ENCODE assay signal across 18 cellular contexts in the genomic region with DNA sequence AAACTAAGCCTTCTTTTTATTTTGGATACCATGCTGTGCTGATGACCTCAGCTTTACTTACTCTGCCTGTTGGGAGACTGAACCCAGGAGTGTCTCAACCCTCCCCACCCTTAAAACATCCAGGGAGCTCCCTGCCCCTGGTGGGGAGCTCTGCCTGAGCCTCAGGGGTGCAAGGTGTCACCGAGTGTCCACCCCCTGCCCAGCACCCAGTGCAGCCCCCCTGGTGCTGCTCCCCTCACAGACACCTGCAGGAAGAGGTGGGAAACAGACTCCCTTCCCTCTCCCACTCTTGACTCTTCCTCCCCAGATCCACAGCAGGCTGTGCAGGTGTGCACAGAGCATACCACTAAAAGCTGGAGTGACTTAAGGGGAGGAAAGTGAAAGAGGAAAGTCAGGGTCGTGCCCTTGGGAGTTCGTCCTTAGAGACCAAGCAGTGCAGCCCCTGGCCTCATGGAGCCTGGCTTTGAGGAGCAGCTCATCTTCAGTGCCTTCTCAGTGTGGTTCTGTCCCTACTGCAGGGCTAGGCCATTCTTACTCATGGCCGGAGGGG. TPM values are rescaled to one million over a fixed set of nuclear protein-coding genes. Genes with fewer than 3 reads are reported as not detected.
DNase-seq lines count a peak whose midpoint lies in the region; ATAC-seq and TF ChIP-seq lines count a peak whose summit lies in the region.
"Had no signal": no experiment of that assay in that cellular context is flagged by ENCODE, and none has a peak within 500 bp of the region (broad histone marks: within the 10 kb centered on the region; RNA-seq: fewer than 3 reads in every experiment).

No MANE protein-coding gene starts in this region.

- TF ChIP-seq CTCF in Peyer's patch (IDR thresholded peaks at IDR 0.05): no peak
- TF ChIP-seq CTCF in type B pancreatic cell (conservative IDR thresholded peaks at IDR 0.05): no peak
- no peak for TF ChIP-seq CTCF in smooth muscle cell (IDR thresholded peaks at IDR 0.05; ENCODE audit: borderline replicate concordance, insufficient read depth, poor library complexity, severe bottlenecking)
- TF ChIP-seq CTCF in psoas muscle (IDR thresholded peaks at IDR 0.05): no peak

- peaks cover 14% of the 10 kb centered on the region for H3K27me3 Mint-ChIP-seq in type B pancreatic cell

- TF ChIP-seq POLR2A in Peyer's patch (IDR thresholded peaks at IDR 0.05): no peak

- H3F3A ChIP-seq in smooth muscle cell (ENCODE audit: low read depth): no peaks in the 10 kb centered on the region

- intact Hi-C loops in psoas muscle (cut with DNase I): no loop called here

- no peak overlapping the region for H3K27ac Mint-ChIP-seq in type B pancreatic cell

- WGBS in smooth muscle cell (ENCODE audit: low lambda C conversion rate): 89% methylated on average over 4 of the region's 4 CpGs
- WGBS in psoas muscle, 3 donors: 83 to 95% (median 89%) methylated on average over 4 of the region's 4 CpGs

- no peaks in the 10 kb centered on the region for H4K20me1 ChIP-seq in smooth muscle cell (ENCODE audit: low read depth)

- H3K4me3 Mint-ChIP-seq in type B pancreatic cell: no peak overlapping the region

- H2AFZ ChIP-seq in smooth muscle cell (ENCODE audit: low read depth): no peak overlapping the region

- no peaks in the 10 kb centered on the region for H3K4me1 ChIP-seq in Peyer's patch
- no peaks in the 10 kb centered on the region for H3K4me1 ChIP-seq in smooth muscle cell (ENCODE audit: low read depth)
- no peaks in the 10 kb centered on the region for H3K4me1 ChIP-seq in psoas muscle

- ATAC-seq in psoas muscle: no peak
- ATAC-seq: Panc1, Right ventricle myocardium inferior had no signal

- H3K9me3 ChIP-seq in Peyer's patch (no peaks in the 10 kb centered on the region), smooth muscle cell (replicated peaks; ENCODE audit: low read depth) (no peaks in the 10 kb centered on the region), psoas muscle (no peaks in the 10 kb centered on the region)
- H3K9me3 ChIP-seq: MG63 had no signal

- no peaks in the 10 kb centered on the region for H3K79me2 ChIP-seq in smooth muscle cell (ENCODE audit: low read depth)

- H3K27ac ChIP-seq in Peyer's patch (no peak overlapping the region), smooth muscle cell (ENCODE audit: low read depth) (no peak overlapping the region), psoas muscle (no peak overlapping the region)
- H3K27ac ChIP-seq: C4-2B had no signal

- H3K9me3 Mint-ChIP-seq in type B pancreatic cell: no peaks in the 10 kb centered on the region

- peak; percentile 50 for DNase-seq in activated effector memory CD4-positive, alpha-beta T cell treated with anti-CD3 and anti-CD28 coated beads, Interleukin-2, amount 50 U/mL, for 16 hours
- DNase-seq in activated effector memory CD4-positive, alpha-beta T cell treated with Interleukin-2 at 50 U/mL for 16 hours: no peak
- DNase-seq in Peyer's patch (peak in 2 of 3 donors; percentile 27 to 28), islet precursor cell (peak; percentile 32), type B pancreatic cell (ENCODE audit: extremely low spot score, unreplicated experiment) (peak; percentile 58), COR-L47 (lab: John Stamatoyannopoulos, UW) (no peak), smooth muscle cell (lab: John Stamatoyannopoulos, UW; ENCODE audit: unreplicated experiment) (no peak), psoas muscle (no peak)
- DNase-seq: DMS153, EL, Karpas-422, MG63, NCI-H1092 treated with DMSO at 0.1 percent for 48 hours, NCI-H2081 treated with DMSO at 0.1 percent for 48 hours, NCI-H510A treated with DMSO at 0.1 percent for 48 hours had no signal

- H3K9ac ChIP-seq in smooth muscle cell (ENCODE audit: low read depth): no peak overlapping the region

- H3K36me3 Mint-ChIP-seq in type B pancreatic cell: no peaks in the 10 kb centered on the region

- H3K36me3 ChIP-seq in Peyer's patch (peaks cover 0 to 67% (median 0%) of the 10 kb centered on the region in 3 donors), smooth muscle cell (ENCODE audit: low read depth) (no peaks in the 10 kb centered on the region), psoas muscle (ENCODE audit: insufficient read depth in 1 of 2, low read depth in 1 of 2) (no peaks in the 10 kb centered on the region)
- H3K36me3 ChIP-seq: MG63 had no signal

- no peaks in the 10 kb centered on the region for H3K4me1 Mint-ChIP-seq in type B pancreatic cell (ENCODE audit: unreplicated experiment)

- no peak overlapping the region for H3K4me2 ChIP-seq in smooth muscle cell

- H3K4me3 ChIP-seq in Peyer's patch (no peak overlapping the region), smooth muscle cell (no peak overlapping the region), psoas muscle (no peak overlapping the region)
- H3K4me3 ChIP-seq: MG63 had no signal

- H3K27me3 ChIP-seq in Peyer's patch: no peaks in the 10 kb centered on the region
- H3K27me3 ChIP-seq in smooth muscle cell (ENCODE audit: low read depth): no peaks in the 10 kb centered on the region
- H3K27me3 ChIP-seq in psoas muscle (ENCODE audit: insufficient read depth in 3 of 3, low read length in 2 of 3): no peaks in the 10 kb centered on the region
- H3K27me3 ChIP-seq: MG63 had no signal

RNA-seq across cellular contexts. Expression of a gene that starts 51.3 kb away (rescaled TPM):
- total RNA-seq in Peyer's patch (1,000 to 10,000 TPM in 1 of 4 donors, 100 to 1,000 TPM in 3; 214 to 1,039 (median 594) TPM), type B pancreatic cell (ENCODE audit: low replicate concordance) (1.7 and 5.0 TPM in 2 replicates), smooth muscle cell (0.04 and 0.09 TPM in 2 replicates), psoas muscle (under 1 TPM; 0.28 to 0.55 (median 0.51) TPM)
- polyA plus RNA-seq in smooth muscle cell (0.35 TPM in 1 of 2 replicates, not detected in the other), psoas muscle (under 1 TPM; 0.44 to 0.61 (median 0.47) TPM)

RNA-seq across cellular contexts. Expression of a gene that starts 59.1 kb away (rescaled TPM):
- total RNA-seq in Peyer's patch (not detected), type B pancreatic cell (ENCODE audit: low replicate concordance) (0.19 TPM in 1 of 2 replicates, not detected in the other), smooth muscle cell (not detected in 2 replicates), psoas muscle (under 1 TPM in 1 of 4 donors, not detected in 3; 0.17 TPM)
- polyA plus RNA-seq in smooth muscle cell (not detected in 2 replicates), psoas muscle (under 1 TPM; 0.14 to 0.35 (median 0.21) TPM)

Comparison
In these comparisons a context has a peak if more than half of its experiments do, and no peak if none do; other contexts are left out.
1. DNase-seq: peak in activated effector memory CD4-positive, alpha-beta T cell treated with anti-CD3 and anti-CD28 coated beads, Interleukin-2, amount 50 U/mL, for 16 hours (single experiment), Peyer's patch (2 of 3), islet precursor cell (single experiment) and type B pancreatic cell (single experiment); none in activated effector memory CD4-positive, alpha-beta T cell treated with Interleukin-2 at 50 U/mL for 16 hours (single experiment), COR-L47 (single experiment), smooth muscle cell (single experiment) and psoas muscle (0 of 2).
2. RNA of a gene that starts 51.3 kb away (total RNA-seq): 214 to 1,039 TPM in Peyer's patch; 1.7 to 5.0 TPM in type B pancreatic cell, 0.28 to 0.55 TPM in psoas muscle and 0.04 to 0.09 TPM in smooth muscle cell; every median in the first group is over 10 times any median in the second.